11 cellular contexts compared by ENCODE assay signal in the genomic region with DNA sequence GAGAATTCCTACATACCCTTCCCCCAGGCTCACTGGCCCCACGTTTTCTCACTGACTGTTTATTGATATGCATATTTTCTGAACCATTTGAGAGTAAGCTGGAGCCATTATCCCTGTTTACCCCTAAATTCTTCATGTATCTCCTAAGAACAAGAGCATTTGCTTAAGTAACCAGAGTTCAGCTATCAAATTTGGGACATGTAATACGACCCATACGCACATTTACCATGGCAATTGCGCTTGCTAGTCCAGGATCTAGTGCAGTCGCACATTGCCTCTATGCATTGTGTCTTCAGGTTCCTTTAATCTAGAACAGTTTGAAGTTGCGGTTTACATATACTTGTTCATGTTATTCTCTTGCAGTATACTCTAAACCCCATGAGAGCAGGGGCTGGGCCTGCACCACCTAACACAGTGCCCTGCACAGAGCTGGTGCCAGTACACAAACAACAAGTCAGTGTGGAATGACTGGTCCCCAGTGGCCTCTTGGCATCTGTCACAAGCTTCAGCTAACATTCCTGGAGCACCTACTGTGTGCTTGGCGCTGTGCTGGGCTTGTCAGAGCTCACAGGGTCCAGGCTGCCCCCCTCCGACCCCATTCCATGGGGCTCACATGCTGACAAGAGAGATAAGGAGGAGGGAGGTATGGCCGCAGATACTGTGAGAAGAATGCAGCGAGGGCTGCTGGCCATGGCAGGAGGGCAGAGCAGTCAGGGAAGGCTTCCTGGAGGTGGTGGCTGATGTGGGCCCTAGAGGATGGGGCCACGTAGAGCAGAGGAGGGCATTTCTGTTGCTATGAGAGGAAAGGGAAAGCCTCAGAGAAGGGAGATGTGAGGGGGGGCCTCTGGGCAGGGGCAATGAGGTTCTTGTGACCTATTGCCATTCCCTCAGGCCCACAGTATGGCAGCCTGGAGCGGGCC. TPM values are rescaled to one million over a fixed set of nuclear protein-coding genes. Genes with fewer than 3 reads are reported as not detected.
A peak's percentile ranks its signal among the peaks of the same experiment; 100 is the strongest.
DNase-seq lines count a peak whose midpoint lies in the region; ATAC-seq and TF ChIP-seq lines count a peak whose summit lies in the region.
"Had no signal": no experiment of that assay in that cellular context is flagged by ENCODE, and none has a peak within 500 bp of the region (broad histone marks: within the 10 kb centered on the region; RNA-seq: fewer than 3 reads in every experiment).

No MANE protein-coding gene starts in this region.

- dilution Hi-C loops in IMR-90 (cut with HindIII; ENCODE audit: low sequenced_read_pairs, unreplicated experiment): no loop called here

- 79% methylated on average over 7 of the region's 12 CpGs; no CpG with 5 or more reads in 1 of the 2 experiments for WGBS in IMR-90 (ENCODE audit: extremely low coverage in 2 of 2, insufficient read length in 1 of 2), 2 experiments

- peaks cover 11% of the 10 kb centered on the region; the same call in 1 of the 2 replicates for H3K27me3 ChIP-seq in IMR-90 (ENCODE audit: control insufficient read depth, insufficient read depth, low read length)

- POLR2A ChIA-PET in IMR-90 (lab: Charles Lee; ENCODE audit: unreplicated experiment): interaction anchor here (0.6 kb wide), 1 partner anchor 321 kb away, joined by 3 read pairs; no protein-coding TSS in a partner anchor

- no peak overlapping the region for H3K56ac ChIP-seq in IMR-90 (ENCODE audit: extremely low read depth, insufficient read depth, low read length)

- H2BK20ac ChIP-seq in IMR-90 (ENCODE audit: low read depth, low read length): no peak overlapping the region

- H2BK5ac ChIP-seq in IMR-90 (ENCODE audit: low read depth, low read length, poor library complexity, severe bottlenecking): no peak overlapping the region

- H3K27me3 Mint-ChIP-seq in nephron progenitor cell (ENCODE audit: low read depth, poor library complexity): peaks cover 35% of the 10 kb centered on the region
- H3K27me3 Mint-ChIP-seq: T-helper 17 cell had no signal

- H3K27ac Mint-ChIP-seq in nephron progenitor cell: no peak overlapping the region
- H3K27ac Mint-ChIP-seq: T-helper 17 cell had no signal

- DNase-seq in DMS79 treated with DMSO at 0.1 percent for 48 hours (lab: John Stamatoyannopoulos, UW) (peak; percentile 10), DMS79 (lab: John Stamatoyannopoulos, UW) (no peak), IMR-90 (no peak), nephron progenitor cell (no peak), NOMO-1 treated with dmso at 0.1 percent for 144 hours (lab: John Stamatoyannopoulos, UW; ENCODE audit: unreplicated experiment) (no peak), hypothalamus (lab: John Stamatoyannopoulos, UW) (no peak)

- intact Hi-C loops in IMR-90 (cut with micrococcal nuclease): loop anchor here (1.0 kb wide), 2 partner anchors 81 to 279 kb away; partner anchors contain the start of gene SMIM29

- peaks cover 56% of the 10 kb centered on the region for H3K4me1 Mint-ChIP-seq in nephron progenitor cell

- no peaks in the 10 kb centered on the region for H3K9me3 Mint-ChIP-seq in nephron progenitor cell

- no peak overlapping the region for H3K9ac ChIP-seq in IMR-90 (ENCODE audit: low read depth, low read length)

- no peak overlapping the region for H3K14ac ChIP-seq in IMR-90 (replicated peaks; ENCODE audit: low read depth, low read length)

- no TSS peak for BruUV-seq in IMR-90 (replicated peaks; lab: Mats Ljungman, UMichigan)

- no peak overlapping the region for H4K91ac ChIP-seq in IMR-90 (ENCODE audit: insufficient read depth, low read depth, low read length)

- no peak; the same call in 1 of the 2 replicates for ATAC-seq in IMR-90 (ENCODE audit: low read depth)
- ATAC-seq in GM18517 (IDR thresholded peaks at IDR 0.05; ENCODE audit: unreplicated experiment): no peak

- no peak overlapping the region for H3K4ac ChIP-seq in IMR-90 (ENCODE audit: low read depth, low read length)

- TF ChIP-seq CTCF in IMR-90 (conservative IDR thresholded peaks at IDR 0.05; ENCODE audit: low read depth, low read length) (no peak), nephron progenitor cell (IDR thresholded peaks at IDR 0.05) (no peak)

- H2AK5ac ChIP-seq in IMR-90 (ENCODE audit: low read depth, low read length): no peak overlapping the region

- no peak overlapping the region for H2BK120ac ChIP-seq in IMR-90 (ENCODE audit: low read depth, low read length)

- CTCF ChIA-PET in IMR-90 (lab: Yijun Ruan, JAX): interaction anchor here (0.6 kb wide), 3 partner anchors 175 to 730 kb away, joined by 3 to 6 read pairs (median 3); no protein-coding TSS in a partner anchor

- H2AFZ ChIP-seq in IMR-90 (replicated peaks; ENCODE audit: low read length, poor library complexity): peak overlapping the region; percentile 30

- H3K18ac ChIP-seq in IMR-90 (ENCODE audit: low read depth, low read length): no peak overlapping the region

- H3K79me1 ChIP-seq in IMR-90 (ENCODE audit: low read depth in 1 of 2, low read length in 2 of 2): no peaks in the 10 kb centered on the region

- TF ChIP-seq RAD21 in IMR-90 (IDR thresholded peaks at IDR 0.05; ENCODE audit: low read length): no peak

- H3K27ac ChIP-seq in IMR-90 (ENCODE audit: insufficient read depth, low read length) (no peak overlapping the region), angular gyrus (ENCODE audit: low read depth, low read length) (peak overlapping the region; percentile 9)

- no peak overlapping the region for H3K23ac ChIP-seq in IMR-90 (ENCODE audit: low read depth, low read length)

- H3K4me1 ChIP-seq in IMR-90 (ENCODE audit: control insufficient read depth, insufficient read depth, low read length): peaks cover 4% of the 10 kb centered on the region

- no peak overlapping the region for H3K4me2 ChIP-seq in IMR-90 (ENCODE audit: low read depth, low read length)

- H3K4me3 Mint-ChIP-seq in nephron progenitor cell: peak overlapping the region; percentile 72

- H2BK15ac ChIP-seq in IMR-90 (ENCODE audit: low read depth, low read length): no peak overlapping the region

- H4K5ac ChIP-seq in IMR-90 (ENCODE audit: low read depth, low read length): no peak overlapping the region

- no peak overlapping the region for H3K4me3 ChIP-seq in IMR-90 (ENCODE audit: insufficient read depth, low read depth, low read length)

- H4K8ac ChIP-seq in IMR-90 (ENCODE audit: low read depth in 2 of 2, low read length in 2 of 2): no peak overlapping the region

- no peaks in the 10 kb centered on the region for H3K9me3 ChIP-seq in IMR-90 (ENCODE audit: control insufficient read depth, insufficient read depth, low read length)

- no peaks in the 10 kb centered on the region for H3K36me3 ChIP-seq in IMR-90 (ENCODE audit: control insufficient read depth, insufficient read depth, low read length)

- in situ Hi-C loops in IMR-90 (cut with MboI; ENCODE audit: low sequenced_read_pairs): no loop called here

- peaks cover 3% of the 10 kb centered on the region; the same call in 1 of the 2 replicates for H3K9me1 ChIP-seq in IMR-90 (ENCODE audit: insufficient read depth, low read length)

- H4K20me1 ChIP-seq in IMR-90 (ENCODE audit: insufficient read depth, low read length): no peaks in the 10 kb centered on the region

- TF ChIP-seq POLR2A in IMR-90 (IDR thresholded peaks at IDR 0.05; ENCODE audit: low read depth, low read length): no peak

- no peak overlapping the region for H2AK9ac ChIP-seq in IMR-90 (replicated peaks; ENCODE audit: low read depth, low read length, poor library complexity)

- H3K36me3 Mint-ChIP-seq in nephron progenitor cell (ENCODE audit: low read depth): no peaks in the 10 kb centered on the region

TF ChIP-seq in IMR-90, 13 proteins besides CTCF, POLR2A, EP300 and RAD21:
- TF ChIP-seq MAZ (IDR thresholded peaks at IDR 0.05; ENCODE audit: borderline replicate concordance, low read depth, low read length) (no peak), CEBPB (IDR thresholded peaks at IDR 0.05; ENCODE audit: low read depth, low read length) (no peak), NFE2L2 (IDR thresholded peaks at IDR 0.05; ENCODE audit: low read depth, low read length) (no peak)

RNA-seq across cellular contexts. Expression of gene SPDEF, which starts 28.1 kb away (rescaled TPM):
- total RNA-seq in IMR-90 (2012; rRNA removed): not detected in 2 replicates
- polyA plus RNA-seq in IMR-90 (2012; rRNA removed): 0.04 and 0.05 TPM in 2 replicates
- 0.05 TPM in 2 replicates for polyA plus RNA-seq in IMR-90 (2012; cell fraction: cytosol; rRNA removed)
- 0.18 and 0.37 TPM in 2 replicates for polyA plus RNA-seq in IMR-90 (2012; cell fraction: nucleus; rRNA removed; ENCODE audit: low replicate concordance)
- total RNA-seq: Daoy, temporal lobe had no signal
